ENCODE assay signal across 8 cellular contexts in the genomic region with DNA sequence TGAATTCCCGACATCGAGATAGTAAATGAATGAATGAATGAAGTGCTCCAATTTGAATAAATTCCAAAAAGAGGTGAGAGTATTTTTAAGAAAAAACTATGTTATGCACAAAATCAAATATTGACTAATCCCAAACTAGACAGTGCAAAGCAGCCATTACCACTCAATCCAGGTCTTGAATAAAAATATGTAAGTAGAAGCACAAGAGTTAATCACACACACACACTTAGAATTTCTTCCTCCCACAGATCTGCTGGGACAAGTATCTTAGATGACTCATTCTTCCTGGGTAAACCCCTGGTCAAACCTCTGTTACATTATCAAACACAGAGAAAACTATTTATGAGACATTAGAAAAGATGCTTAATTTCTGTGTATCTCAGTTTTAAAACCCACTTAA. TPM values are rescaled to one million over a fixed set of nuclear protein-coding genes. Genes with fewer than 3 reads are reported as not detected.
A peak's percentile ranks its signal among the peaks of the same experiment; 100 is the strongest.
DNase-seq lines count a peak whose midpoint lies in the region; FAIRE-seq and TF ChIP-seq lines count a peak whose summit lies in the region.

No MANE protein-coding gene starts in this region.

- peak; percentile 9 for DNase-seq in stimulated activated CD4-positive, alpha-beta T cell treated with anti-CD3 and anti-CD28 coated beads, Interleukin-15, amount 100 ng/mL, for 24 hours
- no peak for DNase-seq in stimulated activated CD4-positive, alpha-beta T cell treated with anti-CD3 and anti-CD28 coated beads, Interleukin-4, amount 100 ng/mL, for 4 hours
- DNase-seq in HPDE6-E6E7 (ENCODE audit: extremely low spot score) (peak; percentile 82), dermis blood vessel endothelial cell (peak; percentile 84), urothelium cell line (ENCODE audit: low spot score) (peak; percentile 54), sigmoid colon (no peak), NCI-H82 (lab: John Stamatoyannopoulos, UW) (no peak), KBM-7 (no peak)

- in situ Hi-C loops in KBM-7 (cut with MboI; ENCODE audit: low pct_unique_long_range_greater_than_20kb, low sequenced_read_pairs), result no loop called here

- no peak overlapping the region for H3K4me3 ChIP-seq in sigmoid colon

- H3K4me1 ChIP-seq in sigmoid colon, result peaks cover 0 to 12% (median 4%) of the 10 kb centered on the region in 4 donors

- TF ChIP-seq EP300 in sigmoid colon (IDR thresholded peaks at IDR 0.05), result no peak

- H3K27me3 ChIP-seq in sigmoid colon, result no peaks in the 10 kb centered on the region

- intact Hi-C loops in sigmoid colon (cut with DNase I), result no loop called here

- H3K36me3 ChIP-seq in sigmoid colon, result peaks cover 0 to 5% (median 1%) of the 10 kb centered on the region in 4 donors

- WGBS in sigmoid colon, 2 donors, result 90 to 95% methylated on average over 2 of the region's 2 CpGs

- no peak for TF ChIP-seq CTCF in sigmoid colon (IDR thresholded peaks at IDR 0.05)

- FAIRE-seq in urothelium cell line (lab: Jason Lieb, UNC), result no peak

- H3K9me3 ChIP-seq in sigmoid colon, result no peaks in the 10 kb centered on the region

- no peak for TF ChIP-seq POLR2A in sigmoid colon (IDR thresholded peaks at IDR 0.05)

- peak overlapping the region in 1 of 4 donors; percentile 9 for H3K27ac ChIP-seq in sigmoid colon

RNA-seq across cellular contexts. Expression of gene LY75, which starts 55.9 kb away (rescaled TPM):
- total RNA-seq in dermis blood vessel endothelial cell (34.2 and 55.7 TPM in 2 replicates), sigmoid colon (1 to 10 TPM in 3 of 4 donors, under 1 TPM in 1; 0.66 to 1.9 (median 1.3) TPM)
- 10 to 100 TPM in 2 of 3 donors, 1 to 10 TPM in 1; 8.4 to 20.2 (median 13.9) TPM for polyA plus RNA-seq in sigmoid colon

Comparison
In these comparisons a context has a peak if more than half of its experiments do, and no peak if none do; other contexts are left out.
1. DNase-seq: peak in stimulated activated CD4-positive, alpha-beta T cell treated with anti-CD3 and anti-CD28 coated beads, Interleukin-15, amount 100 ng/mL, for 24 hours (single experiment), HPDE6-E6E7 (single experiment), dermis blood vessel endothelial cell (single experiment) and urothelium cell line (single experiment); none in stimulated activated CD4-positive, alpha-beta T cell treated with anti-CD3 and anti-CD28 coated beads, Interleukin-4, amount 100 ng/mL, for 4 hours (0 of 2), sigmoid colon (single experiment), NCI-H82 (single experiment) and KBM-7 (single experiment).
2. RNA of gene LY75, which starts 55.9 kb away (total RNA-seq): 34.2 to 55.7 TPM in dermis blood vessel endothelial cell; 0.66 to 1.9 TPM in sigmoid colon; every median in the first group is over 10 times any median in the second.